Comparison of ENCODE assay signal across 1 cellular context in genomic region chr4:98260579-98261290, GRCh38.
A peak's percentile ranks its signal among the peaks of the same experiment; 100 is the strongest.
TF ChIP-seq lines count a peak whose summit lies in the region.

No MANE protein-coding gene starts in this region.

TF ChIP-seq in HepG2, 621 proteins besides CTCF, POLR2A, EP300 and RAD21 (continued from another document and continues in another):
- TF ChIP-seq STAT6 (CRISPR knock-in tag; IDR thresholded peaks at IDR 0.05; ENCODE audit: borderline replicate concordance) (peak; percentile 23; the same call in 1 of the 2 replicates), DMTF1 (CRISPR knock-in tag; IDR thresholded peaks at IDR 0.05) (0 out of 2 replicates have a peak, but pooled peaks have one; percentile 16), RFX5 (IDR thresholded peaks at IDR 0.05; ENCODE audit: low read depth, low read length) (no peak), TEAD3 (CRISPR knock-in tag; optimal IDR thresholded peaks at IDR 0.05; ENCODE audit: borderline replicate concordance) (no peak), POGZ (CRISPR knock-in tag; IDR thresholded peaks at IDR 0.05) (peak; percentile 82), TCF7L2 (IDR thresholded peaks at IDR 0.05; ENCODE audit: low read depth, low read length) (no peak), FOXO1 (CRISPR knock-in tag; IDR thresholded peaks at IDR 0.05) (no peak), IKZF4 (CRISPR knock-in tag; IDR thresholded peaks at IDR 0.05; ENCODE audit: borderline replicate concordance, low read depth, not compliant biosample characterization) (no peak), ZNF280D (CRISPR knock-in tag; IDR thresholded peaks at IDR 0.05) (peak; percentile 37; the same call in 1 of the 2 replicates), ZSCAN29 (CRISPR knock-in tag; conservative IDR thresholded peaks at IDR 0.05) (peak; percentile 67; the same call in 1 of the 2 replicates), ZNF510 (CRISPR knock-in tag; IDR thresholded peaks at IDR 0.05; ENCODE audit: low read depth) (no peak), HINFP (CRISPR knock-in tag; IDR thresholded peaks at IDR 0.05; ENCODE audit: low read depth) (peak; percentile 76; the same call in 1 of the 2 replicates), THRA (CRISPR knock-in tag; IDR thresholded peaks at IDR 0.05; ENCODE audit: borderline replicate concordance) (peak; percentile 86), AHDC1 (CRISPR knock-in tag; IDR thresholded peaks at IDR 0.05; ENCODE audit: borderline replicate concordance) (no peak; the same call in 1 of the 2 replicates), HMGA1 (CRISPR knock-in tag; conservative IDR thresholded peaks at IDR 0.05) (no peak), SMAD3 (CRISPR knock-in tag; IDR thresholded peaks at IDR 0.05) (no peak), PHF5A (CRISPR knock-in tag; IDR thresholded peaks at IDR 0.05; ENCODE audit: low read depth, unreplicated experiment) (no peak), ZBTB8A (CRISPR knock-in tag; IDR thresholded peaks at IDR 0.05; ENCODE audit: borderline replicate concordance, low read depth) (no peak; the same call in 1 of the 2 replicates), NRL (CRISPR knock-in tag; IDR thresholded peaks at IDR 0.05; ENCODE audit: borderline replicate concordance) (peak; percentile 52; the same call in 1 of the 2 replicates), NFE2 (CRISPR knock-in tag; IDR thresholded peaks at IDR 0.05) (no peak), SOX13 (IDR thresholded peaks at IDR 0.05) (no peak), SOX13 (CRISPR knock-in tag; conservative IDR thresholded peaks at IDR 0.05 in 1 of 2, IDR thresholded peaks at IDR 0.05 in 1 of 2) (no peak), ZNF317 (CRISPR knock-in tag; IDR thresholded peaks at IDR 0.05) (peak; percentile 73), CBFB (CRISPR knock-in tag; IDR thresholded peaks at IDR 0.05) (peak; percentile 15), MATR3 (CRISPR knock-in tag; IDR thresholded peaks at IDR 0.05) (no peak), FOSL2 (CRISPR knock-in tag; IDR thresholded peaks at IDR 0.05) (no peak), ZNF230 (CRISPR knock-in tag; IDR thresholded peaks at IDR 0.05) (no peak), ZNF367 (CRISPR knock-in tag; IDR thresholded peaks at IDR 0.05; ENCODE audit: borderline replicate concordance) (no peak), NFIC (IDR thresholded peaks at IDR 0.05; ENCODE audit: low read length) (no peak), ZNF280B (CRISPR knock-in tag; IDR thresholded peaks at IDR 0.05; ENCODE audit: borderline replicate concordance) (no peak), SOX6 (IDR thresholded peaks at IDR 0.05) (no peak), SOX6 (CRISPR knock-in tag; IDR thresholded peaks at IDR 0.05) (peak; percentile 74), GPN1 (CRISPR knock-in tag; IDR thresholded peaks at IDR 0.05; ENCODE audit: borderline replicate concordance) (no peak), CSRNP2 (CRISPR knock-in tag; conservative IDR thresholded peaks at IDR 0.05; ENCODE audit: low read depth) (no peak), ZMYM4 (CRISPR knock-in tag; IDR thresholded peaks at IDR 0.05) (peak; percentile 49), CCAR2 (optimal IDR thresholded peaks at IDR 0.05; ENCODE audit: low read depth, low read length) (no peak)
